1 cellular context compared by ENCODE assay signal in the genomic region with DNA sequence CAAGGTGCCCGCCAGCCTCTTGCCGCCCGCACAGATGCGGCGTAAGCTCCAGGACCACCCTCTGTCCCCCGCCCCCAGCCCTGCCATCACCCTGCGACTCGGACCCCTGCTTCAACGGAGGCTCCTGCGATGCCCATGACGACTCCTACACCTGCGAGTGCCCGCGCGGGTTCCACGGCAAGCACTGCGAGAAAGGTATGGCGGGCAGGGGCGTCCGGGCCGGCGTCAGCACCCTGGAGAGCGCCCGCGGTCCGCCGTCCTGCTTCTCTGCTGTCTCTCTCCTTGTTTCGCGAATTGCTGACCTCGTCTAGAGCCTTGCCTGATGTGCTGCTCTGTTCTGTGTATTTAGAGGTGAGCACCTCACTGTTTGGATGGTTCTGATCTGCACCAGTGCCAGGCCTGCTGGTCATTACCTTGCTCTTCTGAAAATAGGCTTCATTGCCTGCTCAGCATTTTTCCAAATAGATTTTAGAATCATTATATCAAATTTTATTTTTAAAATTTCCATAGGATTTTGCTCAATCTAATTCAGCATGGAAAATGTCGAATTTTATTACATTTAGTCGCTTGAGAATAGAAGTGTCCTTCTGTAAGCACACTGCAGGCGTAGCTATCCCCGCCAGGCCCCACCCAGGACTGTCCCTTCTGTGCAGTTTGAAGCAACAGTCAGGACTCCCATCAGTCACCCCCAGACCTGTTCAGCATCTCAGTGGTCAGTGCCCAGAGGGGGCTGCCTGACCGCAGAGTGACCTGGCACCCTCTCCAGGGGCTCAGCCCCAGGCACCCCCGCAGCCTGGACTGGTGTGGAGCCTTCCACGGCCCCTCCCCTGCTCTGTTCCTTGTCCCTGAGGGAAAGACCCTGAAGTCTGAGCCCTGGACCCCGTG.
TF ChIP-seq lines count a peak whose summit lies in the region.

No MANE protein-coding gene starts in this region.

TF ChIP-seq in HepG2, 621 proteins besides CTCF, POLR2A, EP300 and RAD21 (continues in another document):
- no peak for TF ChIP-seq CBX1 (IDR thresholded peaks at IDR 0.05; ENCODE audit: low read depth)
- TF ChIP-seq NR2F6 (IDR thresholded peaks at IDR 0.05), result no peak
- TF ChIP-seq NR2F6 (CRISPR knock-in tag; IDR thresholded peaks at IDR 0.05), result no peak
- TF ChIP-seq, protein P1, sequence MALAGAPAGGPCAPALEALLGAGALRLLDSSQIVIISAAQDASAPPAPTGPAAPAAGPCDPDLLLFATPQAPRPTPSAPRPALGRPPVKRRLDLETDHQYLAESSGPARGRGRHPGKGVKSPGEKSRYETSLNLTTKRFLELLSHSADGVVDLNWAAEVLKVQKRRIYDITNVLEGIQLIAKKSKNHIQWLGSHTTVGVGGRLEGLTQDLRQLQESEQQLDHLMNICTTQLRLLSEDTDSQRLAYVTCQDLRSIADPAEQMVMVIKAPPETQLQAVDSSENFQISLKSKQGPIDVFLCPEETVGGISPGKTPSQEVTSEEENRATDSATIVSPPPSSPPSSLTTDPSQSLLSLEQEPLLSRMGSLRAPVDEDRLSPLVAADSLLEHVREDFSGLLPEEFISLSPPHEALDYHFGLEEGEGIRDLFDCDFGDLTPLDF (CRISPR knock-in tag; IDR thresholded peaks at IDR 0.05), result no peak
- no peak for TF ChIP-seq PRMT3 (CRISPR knock-in tag; IDR thresholded peaks at IDR 0.05; ENCODE audit: borderline replicate concordance, low read depth)
- no peak for TF ChIP-seq ZNF557 (CRISPR knock-in tag; IDR thresholded peaks at IDR 0.05)
- 0 out of 2 replicates have a peak, but pooled peaks have one; percentile 35 for TF ChIP-seq ZBTB38 (CRISPR knock-in tag; IDR thresholded peaks at IDR 0.05)
- no peak for TF ChIP-seq HNRNPUL1 (IDR thresholded peaks at IDR 0.05; ENCODE audit: low read depth, low read length)
- TF ChIP-seq EEA1 (CRISPR knock-in tag; IDR thresholded peaks at IDR 0.05; ENCODE audit: borderline replicate concordance), result no peak
- TF ChIP-seq LRRFIP1 (CRISPR knock-in tag; conservative IDR thresholded peaks at IDR 0.05), result no peak
- no peak for TF ChIP-seq SNAPC5 (CRISPR knock-in tag; IDR thresholded peaks at IDR 0.05; ENCODE audit: borderline replicate concordance)
- TF ChIP-seq NFYB (CRISPR knock-in tag; IDR thresholded peaks at IDR 0.05), result no peak
- TF ChIP-seq NCOA2 (CRISPR knock-in tag; IDR thresholded peaks at IDR 0.05), result no peak
- no peak for TF ChIP-seq NFYC (CRISPR knock-in tag; IDR thresholded peaks at IDR 0.05)
- no peak for TF ChIP-seq DNMT3B (CRISPR knock-in tag; conservative IDR thresholded peaks at IDR 0.05)
- no peak for TF ChIP-seq DZIP1 (CRISPR knock-in tag; IDR thresholded peaks at IDR 0.05)
- TF ChIP-seq TBL1XR1 (IDR thresholded peaks at IDR 0.05; ENCODE audit: borderline replicate concordance, low read length, partially characterized antibody), result no peak
- TF ChIP-seq MAFK (conservative IDR thresholded peaks at IDR 0.05 in 1 of 2, IDR thresholded peaks at IDR 0.05 in 1 of 2; ENCODE audit: low read length in 2 of 2), result peak; percentile 62 to 75
- no peak for TF ChIP-seq ZNF790 (CRISPR knock-in tag; IDR thresholded peaks at IDR 0.05; ENCODE audit: borderline replicate concordance)
- no peak for TF ChIP-seq BORCS8-MEF2B (CRISPR knock-in tag; IDR thresholded peaks at IDR 0.05)
- TF ChIP-seq BHLHE40 (IDR thresholded peaks at IDR 0.05; ENCODE audit: low read length), result no peak
- no peak for TF ChIP-seq ZNF230 (CRISPR knock-in tag; IDR thresholded peaks at IDR 0.05)
- no peak for TF ChIP-seq ERF (CRISPR knock-in tag; IDR thresholded peaks at IDR 0.05)
- TF ChIP-seq XRCC5 (optimal IDR thresholded peaks at IDR 0.05; ENCODE audit: low read length), result no peak
- no peak for TF ChIP-seq ZBTB49 (CRISPR knock-in tag; IDR thresholded peaks at IDR 0.05; ENCODE audit: borderline replicate concordance)
- no peak for TF ChIP-seq TP53 (CRISPR knock-in tag; conservative IDR thresholded peaks at IDR 0.05)
- TF ChIP-seq ZBTB3 (CRISPR knock-in tag; IDR thresholded peaks at IDR 0.05; ENCODE audit: borderline replicate concordance, low read depth), result no peak
- TF ChIP-seq ARNTL (CRISPR knock-in tag; IDR thresholded peaks at IDR 0.05), result no peak
- TF ChIP-seq ZFP36 (IDR thresholded peaks at IDR 0.05; ENCODE audit: borderline replicate concordance, low read depth, low read length, partially characterized antibody), result no peak
- no peak for TF ChIP-seq KLF15 (CRISPR knock-in tag; IDR thresholded peaks at IDR 0.05; ENCODE audit: borderline replicate concordance)
- no peak for TF ChIP-seq ZKSCAN8 (CRISPR knock-in tag; IDR thresholded peaks at IDR 0.05; ENCODE audit: borderline replicate concordance)
- TF ChIP-seq, protein P2, sequence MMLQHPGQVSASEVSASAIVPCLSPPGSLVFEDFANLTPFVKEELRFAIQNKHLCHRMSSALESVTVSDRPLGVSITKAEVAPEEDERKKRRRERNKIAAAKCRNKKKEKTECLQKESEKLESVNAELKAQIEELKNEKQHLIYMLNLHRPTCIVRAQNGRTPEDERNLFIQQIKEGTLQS (CRISPR knock-in tag; IDR thresholded peaks at IDR 0.05), result no peak
- TF ChIP-seq SP140L (CRISPR knock-in tag; IDR thresholded peaks at IDR 0.05; ENCODE audit: borderline replicate concordance), result no peak
- TF ChIP-seq ZNF30 (CRISPR knock-in tag; IDR thresholded peaks at IDR 0.05), result no peak
- TF ChIP-seq, protein P3, sequence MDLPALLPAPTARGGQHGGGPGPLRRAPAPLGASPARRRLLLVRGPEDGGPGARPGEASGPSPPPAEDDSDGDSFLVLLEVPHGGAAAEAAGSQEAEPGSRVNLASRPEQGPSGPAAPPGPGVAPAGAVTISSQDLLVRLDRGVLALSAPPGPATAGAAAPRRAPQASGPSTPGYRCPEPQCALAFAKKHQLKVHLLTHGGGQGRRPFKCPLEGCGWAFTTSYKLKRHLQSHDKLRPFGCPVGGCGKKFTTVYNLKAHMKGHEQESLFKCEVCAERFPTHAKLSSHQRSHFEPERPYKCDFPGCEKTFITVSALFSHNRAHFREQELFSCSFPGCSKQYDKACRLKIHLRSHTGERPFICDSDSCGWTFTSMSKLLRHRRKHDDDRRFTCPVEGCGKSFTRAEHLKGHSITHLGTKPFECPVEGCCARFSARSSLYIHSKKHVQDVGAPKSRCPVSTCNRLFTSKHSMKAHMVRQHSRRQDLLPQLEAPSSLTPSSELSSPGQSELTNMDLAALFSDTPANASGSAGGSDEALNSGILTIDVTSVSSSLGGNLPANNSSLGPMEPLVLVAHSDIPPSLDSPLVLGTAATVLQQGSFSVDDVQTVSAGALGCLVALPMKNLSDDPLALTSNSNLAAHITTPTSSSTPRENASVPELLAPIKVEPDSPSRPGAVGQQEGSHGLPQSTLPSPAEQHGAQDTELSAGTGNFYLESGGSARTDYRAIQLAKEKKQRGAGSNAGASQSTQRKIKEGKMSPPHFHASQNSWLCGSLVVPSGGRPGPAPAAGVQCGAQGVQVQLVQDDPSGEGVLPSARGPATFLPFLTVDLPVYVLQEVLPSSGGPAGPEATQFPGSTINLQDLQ (CRISPR knock-in tag; IDR thresholded peaks at IDR 0.05), result no peak
- no peak for TF ChIP-seq PATZ1 (CRISPR knock-in tag; IDR thresholded peaks at IDR 0.05)
- TF ChIP-seq SETDB1 (CRISPR knock-in tag; IDR thresholded peaks at IDR 0.05; ENCODE audit: borderline replicate concordance), result no peak
- TF ChIP-seq RCOR2 (CRISPR knock-in tag; IDR thresholded peaks at IDR 0.05), result no peak
- no peak for TF ChIP-seq CEBPB (IDR thresholded peaks at IDR 0.05; ENCODE audit: borderline replicate concordance, low read depth, low read length)
- TF ChIP-seq ZNF768 (CRISPR knock-in tag; IDR thresholded peaks at IDR 0.05), result 0 out of 2 replicates have a peak, but pooled peaks have one; percentile 12
- 0 out of 2 replicates have a peak, but pooled peaks have one; percentile 22 for TF ChIP-seq HOXA3 (CRISPR knock-in tag; IDR thresholded peaks at IDR 0.05)
- TF ChIP-seq ZNF780A (CRISPR knock-in tag; IDR thresholded peaks at IDR 0.05), result no peak
- TF ChIP-seq MAFF (IDR thresholded peaks at IDR 0.05; ENCODE audit: low read depth, low read length), result peak; percentile 59
- no peak for TF ChIP-seq NR2C2 (CRISPR knock-in tag; IDR thresholded peaks at IDR 0.05; ENCODE audit: borderline replicate concordance)
- no peak for TF ChIP-seq HCFC1 (IDR thresholded peaks at IDR 0.05; ENCODE audit: low read depth, low read length)
